ENCODE assay signal across 1 cellular context in the genomic region with DNA sequence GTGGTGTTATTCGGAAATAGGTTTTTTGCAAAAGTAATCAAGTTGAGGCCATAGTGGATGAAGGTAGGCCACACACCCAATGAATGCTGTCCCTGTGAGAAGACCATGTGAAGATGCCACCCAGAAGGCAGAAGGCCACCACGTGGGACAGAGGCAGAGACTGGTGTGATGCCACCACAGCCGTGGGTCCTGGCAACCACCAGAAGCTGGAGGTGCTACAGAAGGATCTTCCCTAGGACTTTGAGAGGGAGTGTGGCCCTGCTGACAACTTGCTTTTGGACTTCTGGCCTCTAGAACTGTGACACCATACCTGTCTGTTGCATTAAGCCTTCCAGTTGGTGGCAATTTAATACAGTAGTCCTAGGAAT.
TF ChIP-seq lines count a peak whose summit lies in the region.

No MANE protein-coding gene starts in this region.

TF ChIP-seq in HepG2, 621 proteins besides CTCF, POLR2A, EP300 and RAD21:
- TF ChIP-seq, protein P1, sequence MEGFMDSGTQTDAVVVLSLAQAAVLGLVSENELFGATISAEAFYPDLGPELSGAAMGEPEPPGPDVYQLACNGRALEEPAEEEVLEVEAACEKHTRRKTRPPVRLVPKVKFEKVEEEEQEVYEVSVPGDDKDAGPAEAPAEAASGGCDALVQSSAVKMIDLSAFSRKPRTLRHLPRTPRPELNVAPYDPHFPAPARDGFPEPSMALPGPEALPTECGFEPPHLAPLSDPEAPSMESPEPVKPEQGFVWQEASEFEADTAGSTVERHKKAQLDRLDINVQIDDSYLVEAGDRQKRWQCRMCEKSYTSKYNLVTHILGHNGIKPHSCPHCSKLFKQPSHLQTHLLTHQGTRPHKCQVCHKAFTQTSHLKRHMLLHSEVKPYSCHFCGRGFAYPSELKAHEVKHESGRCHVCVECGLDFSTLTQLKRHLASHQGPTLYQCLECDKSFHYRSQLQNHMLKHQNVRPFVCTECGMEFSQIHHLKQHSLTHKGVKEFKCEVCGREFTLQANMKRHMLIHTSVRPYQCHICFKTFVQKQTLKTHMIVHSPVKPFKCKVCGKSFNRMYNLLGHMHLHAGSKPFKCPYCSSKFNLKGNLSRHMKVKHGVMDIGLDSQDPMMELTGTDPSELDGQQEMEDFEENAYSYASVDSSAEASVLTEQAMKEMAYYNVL (CRISPR knock-in tag; IDR thresholded peaks at IDR 0.05; ENCODE audit: borderline replicate concordance) = 0 out of 2 replicates have a peak, but pooled peaks have one; percentile 10
- TF ChIP-seq RCOR2 (CRISPR knock-in tag; IDR thresholded peaks at IDR 0.05) (no peak), SP4 (CRISPR knock-in tag; IDR thresholded peaks at IDR 0.05) (peak; percentile 25; the same call in 1 of the 2 replicates), MAFG (CRISPR knock-in tag; IDR thresholded peaks at IDR 0.05) (no peak), PHF5A (CRISPR knock-in tag; IDR thresholded peaks at IDR 0.05; ENCODE audit: low read depth, unreplicated experiment) (no peak), NFIB (CRISPR knock-in tag; IDR thresholded peaks at IDR 0.05; ENCODE audit: borderline replicate concordance) (no peak), ZBTB46 (CRISPR knock-in tag; IDR thresholded peaks at IDR 0.05; ENCODE audit: borderline replicate concordance) (0 out of 2 replicates have a peak, but pooled peaks have one; percentile 39), ZBTB3 (CRISPR knock-in tag; IDR thresholded peaks at IDR 0.05; ENCODE audit: borderline replicate concordance, low read depth) (no peak), TGIF2 (CRISPR knock-in tag; IDR thresholded peaks at IDR 0.05) (0 out of 2 replicates have a peak, but pooled peaks have one; percentile 18), ZNF556 (CRISPR knock-in tag; IDR thresholded peaks at IDR 0.05; ENCODE audit: borderline replicate concordance) (0 out of 2 replicates have a peak, but pooled peaks have one; percentile 11), ONECUT2 (CRISPR knock-in tag; IDR thresholded peaks at IDR 0.05) (no peak), ZNF558 (CRISPR knock-in tag; IDR thresholded peaks at IDR 0.05; ENCODE audit: borderline replicate concordance) (no peak)
- TF ChIP-seq, protein P2, sequence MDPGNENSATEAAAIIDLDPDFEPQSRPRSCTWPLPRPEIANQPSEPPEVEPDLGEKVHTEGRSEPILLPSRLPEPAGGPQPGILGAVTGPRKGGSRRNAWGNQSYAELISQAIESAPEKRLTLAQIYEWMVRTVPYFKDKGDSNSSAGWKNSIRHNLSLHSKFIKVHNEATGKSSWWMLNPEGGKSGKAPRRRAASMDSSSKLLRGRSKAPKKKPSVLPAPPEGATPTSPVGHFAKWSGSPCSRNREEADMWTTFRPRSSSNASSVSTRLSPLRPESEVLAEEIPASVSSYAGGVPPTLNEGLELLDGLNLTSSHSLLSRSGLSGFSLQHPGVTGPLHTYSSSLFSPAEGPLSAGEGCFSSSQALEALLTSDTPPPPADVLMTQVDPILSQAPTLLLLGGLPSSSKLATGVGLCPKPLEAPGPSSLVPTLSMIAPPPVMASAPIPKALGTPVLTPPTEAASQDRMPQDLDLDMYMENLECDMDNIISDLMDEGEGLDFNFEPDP (CRISPR knock-in tag; conservative IDR thresholded peaks at IDR 0.05) = 0 out of 2 replicates have a peak, but pooled peaks have one; percentile 87
- TF ChIP-seq, protein P3, sequence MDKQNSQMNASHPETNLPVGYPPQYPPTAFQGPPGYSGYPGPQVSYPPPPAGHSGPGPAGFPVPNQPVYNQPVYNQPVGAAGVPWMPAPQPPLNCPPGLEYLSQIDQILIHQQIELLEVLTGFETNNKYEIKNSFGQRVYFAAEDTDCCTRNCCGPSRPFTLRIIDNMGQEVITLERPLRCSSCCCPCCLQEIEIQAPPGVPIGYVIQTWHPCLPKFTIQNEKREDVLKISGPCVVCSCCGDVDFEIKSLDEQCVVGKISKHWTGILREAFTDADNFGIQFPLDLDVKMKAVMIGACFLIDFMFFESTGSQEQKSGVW (CRISPR knock-in tag; IDR thresholded peaks at IDR 0.05; ENCODE audit: borderline replicate concordance) = no peak
- TF ChIP-seq, protein P4, sequence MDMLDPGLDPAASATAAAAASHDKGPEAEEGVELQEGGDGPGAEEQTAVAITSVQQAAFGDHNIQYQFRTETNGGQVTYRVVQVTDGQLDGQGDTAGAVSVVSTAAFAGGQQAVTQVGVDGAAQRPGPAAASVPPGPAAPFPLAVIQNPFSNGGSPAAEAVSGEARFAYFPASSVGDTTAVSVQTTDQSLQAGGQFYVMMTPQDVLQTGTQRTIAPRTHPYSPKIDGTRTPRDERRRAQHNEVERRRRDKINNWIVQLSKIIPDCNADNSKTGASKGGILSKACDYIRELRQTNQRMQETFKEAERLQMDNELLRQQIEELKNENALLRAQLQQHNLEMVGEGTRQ (IDR thresholded peaks at IDR 0.05; ENCODE audit: low read depth, low read length) = 0 out of 2 replicates have a peak, but pooled peaks have one; percentile 2
- TF ChIP-seq, protein P4 (CRISPR knock-in tag; IDR thresholded peaks at IDR 0.05; ENCODE audit: borderline replicate concordance) = no peak
- TF ChIP-seq, protein P5, sequence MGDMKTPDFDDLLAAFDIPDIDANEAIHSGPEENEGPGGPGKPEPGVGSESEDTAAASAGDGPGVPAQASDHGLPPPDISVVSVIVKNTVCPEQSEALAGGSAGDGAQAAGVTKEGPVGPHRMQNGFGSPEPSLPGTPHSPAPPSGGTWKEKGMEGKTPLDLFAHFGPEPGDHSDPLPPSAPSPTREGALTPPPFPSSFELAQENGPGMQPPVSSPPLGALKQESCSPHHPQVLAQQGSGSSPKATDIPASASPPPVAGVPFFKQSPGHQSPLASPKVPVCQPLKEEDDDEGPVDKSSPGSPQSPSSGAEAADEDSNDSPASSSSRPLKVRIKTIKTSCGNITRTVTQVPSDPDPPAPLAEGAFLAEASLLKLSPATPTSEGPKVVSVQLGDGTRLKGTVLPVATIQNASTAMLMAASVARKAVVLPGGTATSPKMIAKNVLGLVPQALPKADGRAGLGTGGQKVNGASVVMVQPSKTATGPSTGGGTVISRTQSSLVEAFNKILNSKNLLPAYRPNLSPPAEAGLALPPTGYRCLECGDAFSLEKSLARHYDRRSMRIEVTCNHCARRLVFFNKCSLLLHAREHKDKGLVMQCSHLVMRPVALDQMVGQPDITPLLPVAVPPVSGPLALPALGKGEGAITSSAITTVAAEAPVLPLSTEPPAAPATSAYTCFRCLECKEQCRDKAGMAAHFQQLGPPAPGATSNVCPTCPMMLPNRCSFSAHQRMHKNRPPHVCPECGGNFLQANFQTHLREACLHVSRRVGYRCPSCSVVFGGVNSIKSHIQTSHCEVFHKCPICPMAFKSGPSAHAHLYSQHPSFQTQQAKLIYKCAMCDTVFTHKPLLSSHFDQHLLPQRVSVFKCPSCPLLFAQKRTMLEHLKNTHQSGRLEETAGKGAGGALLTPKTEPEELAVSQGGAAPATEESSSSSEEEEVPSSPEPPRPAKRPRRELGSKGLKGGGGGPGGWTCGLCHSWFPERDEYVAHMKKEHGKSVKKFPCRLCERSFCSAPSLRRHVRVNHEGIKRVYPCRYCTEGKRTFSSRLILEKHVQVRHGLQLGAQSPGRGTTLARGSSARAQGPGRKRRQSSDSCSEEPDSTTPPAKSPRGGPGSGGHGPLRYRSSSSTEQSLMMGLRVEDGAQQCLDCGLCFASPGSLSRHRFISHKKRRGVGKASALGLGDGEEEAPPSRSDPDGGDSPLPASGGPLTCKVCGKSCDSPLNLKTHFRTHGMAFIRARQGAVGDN (CRISPR knock-in tag; IDR thresholded peaks at IDR 0.05) = no peak; the same call in 1 of the 2 replicates
